Comparison of ENCODE assay signal across 1 cellular context in genomic region chr16:20968765-20969164, GRCh38.
TF ChIP-seq lines count a peak whose summit lies in the region.

No MANE protein-coding gene starts in this region.

TF ChIP-seq in GM23338, 12 proteins besides CTCF, POLR2A, EP300 and RAD21 (continued from another document):
- TF ChIP-seq REST (IDR thresholded peaks at IDR 0.05; ENCODE audit: unreplicated experiment) (no peak), JUNB (IDR thresholded peaks at IDR 0.05; ENCODE audit: unreplicated experiment) (no peak), POLR2AphosphoS5 (IDR thresholded peaks at IDR 0.05; ENCODE audit: low read depth) (no peak), STAT1 (IDR thresholded peaks at IDR 0.05; ENCODE audit: unreplicated experiment) (no peak), CREB1 (CRISPR knock-in tag; IDR thresholded peaks at IDR 0.05; ENCODE audit: low read depth) (no peak), ZNF331 (CRISPR knock-in tag; IDR thresholded peaks at IDR 0.05; ENCODE audit: low read depth) (no peak)
- TF ChIP-seq, protein P1, sequence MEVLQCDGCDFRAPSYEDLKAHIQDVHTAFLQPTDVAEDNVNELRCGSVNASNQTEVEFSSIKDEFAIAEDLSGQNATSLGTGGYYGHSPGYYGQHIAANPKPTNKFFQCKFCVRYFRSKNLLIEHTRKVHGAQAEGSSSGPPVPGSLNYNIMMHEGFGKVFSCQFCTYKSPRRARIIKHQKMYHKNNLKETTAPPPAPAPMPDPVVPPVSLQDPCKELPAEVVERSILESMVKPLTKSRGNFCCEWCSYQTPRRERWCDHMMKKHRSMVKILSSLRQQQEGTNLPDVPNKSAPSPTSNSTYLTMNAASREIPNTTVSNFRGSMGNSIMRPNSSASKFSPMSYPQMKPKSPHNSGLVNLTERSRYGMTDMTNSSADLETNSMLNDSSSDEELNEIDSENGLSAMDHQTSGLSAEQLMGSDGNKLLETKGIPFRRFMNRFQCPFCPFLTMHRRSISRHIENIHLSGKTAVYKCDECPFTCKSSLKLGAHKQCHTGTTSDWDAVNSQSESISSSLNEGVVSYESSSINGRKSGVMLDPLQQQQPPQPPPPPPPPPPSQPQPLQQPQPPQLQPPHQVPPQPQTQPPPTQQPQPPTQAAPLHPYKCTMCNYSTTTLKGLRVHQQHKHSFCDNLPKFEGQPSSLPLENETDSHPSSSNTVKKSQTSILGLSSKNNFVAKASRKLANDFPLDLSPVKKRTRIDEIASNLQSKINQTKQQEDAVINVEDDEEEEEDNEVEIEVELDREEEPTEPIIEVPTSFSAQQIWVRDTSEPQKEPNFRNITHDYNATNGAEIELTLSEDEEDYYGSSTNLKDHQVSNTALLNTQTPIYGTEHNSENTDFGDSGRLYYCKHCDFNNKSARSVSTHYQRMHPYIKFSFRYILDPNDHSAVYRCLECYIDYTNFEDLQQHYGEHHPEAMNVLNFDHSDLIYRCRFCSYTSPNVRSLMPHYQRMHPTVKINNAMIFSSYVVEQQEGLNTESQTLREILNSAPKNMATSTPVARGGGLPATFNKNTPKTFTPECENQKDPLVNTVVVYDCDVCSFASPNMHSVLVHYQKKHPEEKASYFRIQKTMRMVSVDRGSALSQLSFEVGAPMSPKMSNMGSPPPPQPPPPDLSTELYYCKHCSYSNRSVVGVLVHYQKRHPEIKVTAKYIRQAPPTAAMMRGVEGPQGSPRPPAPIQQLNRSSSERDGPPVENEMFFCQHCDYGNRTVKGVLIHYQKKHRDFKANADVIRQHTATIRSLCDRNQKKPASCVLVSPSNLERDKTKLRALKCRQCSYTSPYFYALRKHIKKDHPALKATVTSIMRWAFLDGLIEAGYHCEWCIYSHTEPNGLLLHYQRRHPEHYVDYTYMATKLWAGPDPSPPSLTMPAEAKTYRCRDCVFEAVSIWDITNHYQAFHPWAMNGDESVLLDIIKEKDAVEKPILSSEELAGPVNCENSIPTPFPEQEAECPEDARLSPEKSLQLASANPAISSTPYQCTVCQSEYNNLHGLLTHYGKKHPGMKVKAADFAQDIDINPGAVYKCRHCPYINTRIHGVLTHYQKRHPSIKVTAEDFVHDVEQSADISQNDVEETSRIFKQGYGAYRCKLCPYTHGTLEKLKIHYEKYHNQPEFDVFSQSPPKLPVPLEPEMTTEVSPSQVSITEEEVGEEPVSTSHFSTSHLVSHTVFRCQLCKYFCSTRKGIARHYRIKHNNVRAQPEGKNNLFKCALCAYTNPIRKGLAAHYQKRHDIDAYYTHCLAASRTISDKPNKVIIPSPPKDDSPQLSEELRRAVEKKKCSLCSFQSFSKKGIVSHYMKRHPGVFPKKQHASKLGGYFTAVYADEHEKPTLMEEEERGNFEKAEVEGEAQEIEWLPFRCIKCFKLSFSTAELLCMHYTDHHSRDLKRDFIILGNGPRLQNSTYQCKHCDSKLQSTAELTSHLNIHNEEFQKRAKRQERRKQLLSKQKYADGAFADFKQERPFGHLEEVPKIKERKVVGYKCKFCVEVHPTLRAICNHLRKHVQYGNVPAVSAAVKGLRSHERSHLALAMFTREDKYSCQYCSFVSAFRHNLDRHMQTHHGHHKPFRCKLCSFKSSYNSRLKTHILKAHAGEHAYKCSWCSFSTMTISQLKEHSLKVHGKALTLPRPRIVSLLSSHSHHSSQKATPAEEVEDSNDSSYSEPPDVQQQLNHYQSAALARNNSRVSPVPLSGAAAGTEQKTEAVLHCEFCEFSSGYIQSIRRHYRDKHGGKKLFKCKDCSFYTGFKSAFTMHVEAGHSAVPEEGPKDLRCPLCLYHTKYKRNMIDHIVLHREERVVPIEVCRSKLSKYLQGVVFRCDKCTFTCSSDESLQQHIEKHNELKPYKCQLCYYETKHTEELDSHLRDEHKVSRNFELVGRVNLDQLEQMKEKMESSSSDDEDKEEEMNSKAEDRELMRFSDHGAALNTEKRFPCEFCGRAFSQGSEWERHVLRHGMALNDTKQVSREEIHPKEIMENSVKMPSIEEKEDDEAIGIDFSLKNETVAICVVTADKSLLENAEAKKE (CRISPR knock-in tag; IDR thresholded peaks at IDR 0.05), result no peak
